In genomic region chr16:68722119-68723024, GRCh38 we compare ENCODE assay signal across 21 cellular contexts. TPM values are rescaled to one million over a fixed set of nuclear protein-coding genes. Genes with fewer than 3 reads are reported as not detected.
"Had no signal": no experiment of that assay in that cellular context is flagged by ENCODE, and none has a peak within 500 bp of the region (broad histone marks: within the 10 kb centered on the region; RNA-seq: fewer than 3 reads in every experiment).

No MANE protein-coding gene starts in this region.

- ATAC-seq: activated CD8-positive, alpha-beta T cell treated with anti-CD3 and anti-CD28 coated beads for 36 hours; gastroesophageal sphincter; heart left ventricle had no signal

- DNase-seq: activated CD4-positive, alpha-beta T cell treated with anti-CD3 and anti-CD28 coated beads, Interleukin-2, amount 10 ng/mL, durations not matched to agents 24 days and 14 days; activated CD8-positive, alpha-beta T cell treated with anti-CD3 and anti-CD28 coated beads for 36 hours; activated naive CD4-positive, alpha-beta T cell treated with Interleukin-2 at 50 U/mL for 16 hours; activated T-cell treated with anti-CD3 and anti-CD28 coated beads, Interleukin-2, amount 50 U/mL, for 1 hour; erythroblast; heart left ventricle; immature natural killer cell; mesenchymal stem cell; nucleus accumbens; retina; stimulated activated CD4-positive, alpha-beta T cell treated with anti-CD3 and anti-CD28 coated beads, Interleukin-12 subunit alpha, Interleukin-12 subunit beta, amount 100 ng/mL, for 4 hours; stimulated activated CD4-positive, alpha-beta T cell treated with anti-CD3 and anti-CD28 coated beads, Interleukin-2, amount 100 ng/mL, for 24 hours; stimulated activated naive CD4-positive, alpha-beta T cell treated with Interleukin-2 at 50 U/mL for 16 hours; T1000; tibial artery; uterus had no signal

- FAIRE-seq: endometrium had no signal

- H3K9me3 ChIP-seq: uterus had no signal

- H3K4me1 ChIP-seq: ascending aorta, gastroesophageal sphincter, heart left ventricle, tibial artery, uterus had no signal

- H3K27ac ChIP-seq: ascending aorta, coronary artery, gastroesophageal sphincter, heart left ventricle, tibial artery, uterus had no signal

- H3K27me3 ChIP-seq: ascending aorta, tibial artery, uterus had no signal

- H3K36me3 ChIP-seq: ascending aorta, gastroesophageal sphincter, heart left ventricle, tibial artery, uterus had no signal

- H3K4me3 ChIP-seq: ascending aorta, coronary artery, gastroesophageal sphincter, heart left ventricle, tibial artery, uterus had no signal

RNA-seq across cellular contexts. Expression of gene CDH1, which starts 14.7 kb away (rescaled TPM):
- total RNA-seq: ascending aorta, posterior vena cava had no signal
